8 cellular contexts compared by ENCODE assay signal in genomic region chr12:11731455-11731854, GRCh38.
A peak's percentile ranks its signal among the peaks of the same experiment; 100 is the strongest.
DNase-seq lines count a peak whose midpoint lies in the region; ATAC-seq, FAIRE-seq and TF ChIP-seq lines count a peak whose summit lies in the region.

No MANE protein-coding gene starts in this region.

- H3K27me3 Mint-ChIP-seq in progenitor cell of endocrine pancreas, result no peaks in the 10 kb centered on the region

- H3K4me1 Mint-ChIP-seq in progenitor cell of endocrine pancreas (ENCODE audit: low read depth), result peaks cover 42% of the 10 kb centered on the region

- in situ Hi-C loops in G401 (cut with HindIII; ENCODE audit: low sequenced_read_pairs), result no loop called here

- FAIRE-seq in bronchial epithelial cell (lab: Jason Lieb, UNC), result no peak

- no peaks in the 10 kb centered on the region for H3K27me3 ChIP-seq in bronchial epithelial cell (ENCODE audit: control insufficient read depth, insufficient read depth, low read length)
- H3K27me3 ChIP-seq in right cardiac atrium (ENCODE audit: control insufficient read depth, insufficient read depth), result no peaks in the 10 kb centered on the region

- 65% methylated on average over 3 of the region's 3 CpGs for WGBS in right cardiac atrium

- peaks cover 17% of the 10 kb centered on the region for H3K36me3 Mint-ChIP-seq in progenitor cell of endocrine pancreas (ENCODE audit: insufficient read depth)

- ATAC-seq in GM19328 (IDR thresholded peaks at IDR 0.05; ENCODE audit: unreplicated experiment) (no peak), right cardiac atrium (no peak)

- TF ChIP-seq CTCF in bronchial epithelial cell (IDR thresholded peaks at IDR 0.05; ENCODE audit: insufficient read depth, low read length, severe bottlenecking) (no peak), progenitor cell of endocrine pancreas (IDR thresholded peaks at IDR 0.05; ENCODE audit: unreplicated experiment) (no peak)

- H3K9me3 Mint-ChIP-seq in progenitor cell of endocrine pancreas (ENCODE audit: low read depth), result peaks cover 3% of the 10 kb centered on the region

- no peak overlapping the region for H3K4me3 Mint-ChIP-seq in progenitor cell of endocrine pancreas (ENCODE audit: low read depth)

- peaks cover 7% of the 10 kb centered on the region for H3K4me1 ChIP-seq in right cardiac atrium (ENCODE audit: control insufficient read depth, insufficient read depth, low read length)

- intact Hi-C loops in right cardiac atrium (cut with DNase I), result no loop called here

- peak overlapping the region; percentile 63; the same call in 1 of the 2 replicates for H3K4me3 ChIP-seq in GM08714 (ENCODE audit: low read length)
- no peak overlapping the region for H3K4me3 ChIP-seq in bronchial epithelial cell (ENCODE audit: low read depth, low read length)
- H3K4me3 ChIP-seq in right cardiac atrium (ENCODE audit: low read length), result no peak overlapping the region

- H3K27ac ChIP-seq in right cardiac atrium (ENCODE audit: low read length), result no peak overlapping the region

- H3K9me3 ChIP-seq in right cardiac atrium (ENCODE audit: control insufficient read depth, low read length), result no peaks in the 10 kb centered on the region

- DNase-seq in M059J (ENCODE audit: low read depth) (peak; percentile 70), bronchial epithelial cell (ENCODE audit: low read depth) (peak; percentile 77), progenitor cell of endocrine pancreas (ENCODE audit: low spot score, unreplicated experiment) (no peak), right cardiac atrium (no peak), G401 (ENCODE audit: low spot score) (no peak), NCI-H2107 treated with DMSO at 0.1 percent for 48 hours (lab: John Stamatoyannopoulos, UW; ENCODE audit: unreplicated experiment) (no peak)

- peak overlapping the region; percentile 98 for H3K27ac Mint-ChIP-seq in progenitor cell of endocrine pancreas

- H3K36me3 ChIP-seq in bronchial epithelial cell (ENCODE audit: control insufficient read depth, insufficient read depth, low read length), result peaks cover 2% of the 10 kb centered on the region

Comparison
In these comparisons a context has a peak if more than half of its experiments do, and no peak if none do; other contexts are left out.
1. DNase-seq: peak in M059J (single experiment) and bronchial epithelial cell (single experiment); none in progenitor cell of endocrine pancreas (single experiment), right cardiac atrium (0 of 3), G401 (single experiment) and NCI-H2107 treated with DMSO at 0.1 percent for 48 hours (single experiment).